Comparison of ENCODE assay signal across 2 cellular contexts in genomic region chr22:19306535-19306934, GRCh38. TPM values are rescaled to one million over a fixed set of nuclear protein-coding genes. Genes with fewer than 3 reads are reported as not detected.
A peak's percentile ranks its signal among the peaks of the same experiment; 100 is the strongest.
DNase-seq lines count a peak whose midpoint lies in the region; ATAC-seq, FAIRE-seq and TF ChIP-seq lines count a peak whose summit lies in the region.
"Not testable (repeated sequence)": the region's sequence is repeated elsewhere in the genome, so short reads cannot be mapped to it uniquely, and the experiment has no call there.
"Had no signal": no experiment of that assay in that cellular context is flagged by ENCODE, and none has a peak within 500 bp of the region (broad histone marks: within the 10 kb centered on the region; RNA-seq: fewer than 3 reads in every experiment).

No MANE protein-coding gene starts in this region.

- H3K79me2 ChIP-seq in K562 (ENCODE audit: control insufficient read depth, insufficient read depth, low read length): not testable (repeated sequence)

- not testable (repeated sequence) for H2AFZ ChIP-seq in K562 (ENCODE audit: low read depth, low read length)

- not testable (repeated sequence) for H3K9ac ChIP-seq in K562 (ENCODE audit: insufficient read depth in 1 of 2, low read depth in 2 of 2, low read length in 2 of 2)

- not testable (repeated sequence) for H3K4me1 ChIP-seq in K562 (replicated peaks in 1 of 2; ENCODE audit: control insufficient read depth in 2 of 2, insufficient read depth in 2 of 2, low read length in 2 of 2)

- TF ChIP-seq EP300 in K562 (IDR thresholded peaks at IDR 0.05; ENCODE audit: low read length): not testable (repeated sequence)

- not testable (repeated sequence) for TF ChIP-seq RAD21 in K562 (CRISPR knock-in tag; conservative IDR thresholded peaks at IDR 0.05 in 1 of 2, IDR thresholded peaks at IDR 0.05 in 1 of 2)

- not testable (repeated sequence) for H3K4me3 ChIP-seq in K562

- not testable (repeated sequence) for TF ChIP-seq POLR2A in K562 (conservative IDR thresholded peaks at IDR 0.05)

- 0 out of 6 replicates have a peak, but pooled peaks of 1 of the 3 experiments have one; percentile 3 for TF ChIP-seq CTCF in K562 (IDR thresholded peaks at IDR 0.05 in 2 of 3, conservative IDR thresholded peaks at IDR 0.05 in 1 of 3; ENCODE audit: insufficient read depth in 2 of 3, low read depth in 1 of 3, low read length in 3 of 3)

- 6% methylated on average over 6 of the region's 6 CpGs for WGBS in K562 (ENCODE audit: insufficient coverage, low coverage, missing lambda C conversion rate)

- not testable (repeated sequence) for H3K9me1 ChIP-seq in K562 (ENCODE audit: control insufficient read depth, insufficient read depth, low read length)

- FAIRE-seq in K562 (lab: Jason Lieb, UNC): not testable (repeated sequence)

- in situ Hi-C loops in K562 (cut with MboI): not testable (repeated sequence)

- not testable (repeated sequence) for H3K4me2 ChIP-seq in K562 (ENCODE audit: insufficient read depth, low read length)

- POLR2A ChIA-PET in K562 (lab: Yijun Ruan, JAX): interaction anchor here (0.6 to 4.0 kb wide), 3 partner anchors 11 to 93 kb away, joined by 4 to 32 read pairs (median 4); partner anchors contain the start of gene CLTCL1

- not testable (repeated sequence) for ATAC-seq in K562

- not testable (repeated sequence) for DNase-seq in K562 (ENCODE audit: extremely low read depth in 1 of 4, low spot score in 3 of 4)

- intact Hi-C loops in K562 (cut with micrococcal nuclease): not testable (repeated sequence)

- CTCF ChIA-PET in K562 (lab: Yijun Ruan, JAX; ENCODE audit: low intra/inter-chr PET ratio): not testable (repeated sequence)

- BruUV-seq in K562 (replicated peaks; lab: Mats Ljungman, UMichigan): not testable (repeated sequence)

- H4K20me1 ChIP-seq in K562 (replicated peaks; ENCODE audit: control insufficient read depth, insufficient read depth, low read length): not testable (repeated sequence)

- H3K27me3 ChIP-seq in K562 (ENCODE audit: control insufficient read depth in 2 of 2, insufficient read depth in 2 of 2, low read length in 2 of 2): peaks cover 12 to 23% of the 10 kb centered on the region in 2 experiments; a peak in 4 of 5 replicates

- H3K9me3 ChIP-seq in K562 (replicated peaks; ENCODE audit: control insufficient read depth, insufficient read depth, low read depth, low read length): not testable (repeated sequence)

- H3K27ac ChIP-seq in K562 (ENCODE audit: extremely low read depth, low read depth, low read length): not testable (repeated sequence)

- not testable (repeated sequence) for H3K36me3 ChIP-seq in K562 (ENCODE audit: control insufficient read depth, insufficient read depth, low read length)

TF ChIP-seq in K562, 482 proteins besides CTCF, POLR2A, EP300 and RAD21:
- TF ChIP-seq MCM3 (IDR thresholded peaks at IDR 0.05) (peak; percentile 78; the same call in 1 of the 2 replicates), CBX3 (IDR thresholded peaks at IDR 0.05; ENCODE audit: borderline replicate concordance in 1 of 2, low read length in 2 of 2) (peak in 1 of 2 experiments; percentile 68; a peak in 1 of 3 replicates), MCM7 (IDR thresholded peaks at IDR 0.05) (peak in 1 of 2 experiments; percentile 75; a peak in 1 of 4 replicates)

RNA-seq across cellular contexts. Expression of gene CLTCL1, which starts 15.0 kb away (rescaled TPM):
- 78.7 and 79.9 TPM in 2 replicates for total RNA-seq in K562 (2011; cell fraction: chromatin; rRNA removed; ENCODE audit: low replicate concordance)
- 32.0 and 34.7 TPM in 2 replicates for total RNA-seq in K562 (2011; cell fraction: nucleolus; rRNA removed)
- 23.7 and 38.1 TPM in 2 replicates for total RNA-seq in K562 (2011; cell fraction: nucleoplasm; rRNA removed)
- 4.3 and 5.4 TPM in 2 replicates for total RNA-seq in K562 (2014; rRNA removed)
- total RNA-seq in K562 (2014; rRNA removed; fragmentation: Illumina TruSeq; extraction: Trizol): 4.2 and 4.6 TPM in 2 replicates
- 3.6 and 4.5 TPM in 2 replicates for total RNA-seq in K562 (2015; rRNA removed; fragmentation: Illumina TruSeq; extraction: Trizol)
- 8.5 and 8.8 TPM in 2 replicates for total RNA-seq in K562 (2021)
- 11.7 and 17.0 TPM in 2 replicates for polyA plus RNA-seq in K562 (2011; rRNA removed)
- polyA plus RNA-seq in K562 (2011; cell fraction: cytosol; rRNA removed): 10.3 and 14.5 TPM in 2 replicates
- 41.1 and 49.0 TPM in 2 replicates for polyA plus RNA-seq in K562 (2011; cell fraction: nucleus; rRNA removed)
- 5.7 and 18.7 TPM in 2 replicates for polyA plus RNA-seq in K562 (2012)
- polyA plus RNA-seq in K562 (2014; fragmentation: Illumina TruSeq; extraction: Trizol): 4.3 and 5.0 TPM in 2 replicates
- polyA plus RNA-seq in K562 (2014; fragmentation: Nextera tagmentation; extraction: Ambion mirVana): 1 to 10 TPM; 1.1 to 2.1 TPM
- 5.8 and 8.8 TPM in 2 replicates for polyA plus RNA-seq in K562 (2014; rRNA removed)
- polyA minus RNA-seq in K562 (2011; rRNA and poly(A)+ RNA removed): 25.0 and 27.6 TPM in 2 replicates
- polyA minus RNA-seq in K562 (2011; cell fraction: cytosol; rRNA and poly(A)+ RNA removed): 12.9 and 15.0 TPM in 2 replicates
- 18.0 and 35.4 TPM in 2 replicates for polyA minus RNA-seq in K562 (2011; cell fraction: nucleus; rRNA and poly(A)+ RNA removed)
- polyA plus RNA-seq: CD4-positive, alpha-beta memory T cell had no signal
